1 cellular context compared by ENCODE assay signal in genomic region chr4:152983221-152983620, GRCh38.
TF ChIP-seq lines count a peak whose summit lies in the region.

No MANE protein-coding gene starts in this region.

TF ChIP-seq in SK-N-SH, 30 proteins besides CTCF, POLR2A, EP300 and RAD21:
- no peak for TF ChIP-seq IRF3 (IDR thresholded peaks at IDR 0.05; ENCODE audit: low read depth, low read length)
- no peak for TF ChIP-seq FOXJ3 (CRISPR knock-in tag; IDR thresholded peaks at IDR 0.05)
- peak; percentile 89 for TF ChIP-seq REST (IDR thresholded peaks at IDR 0.05; ENCODE audit: low read depth, low read length)
TF ChIP-seq in SK-N-SH: peak in this region for 1.
